ENCODE assay signal across 17 cellular contexts in the genomic region with DNA sequence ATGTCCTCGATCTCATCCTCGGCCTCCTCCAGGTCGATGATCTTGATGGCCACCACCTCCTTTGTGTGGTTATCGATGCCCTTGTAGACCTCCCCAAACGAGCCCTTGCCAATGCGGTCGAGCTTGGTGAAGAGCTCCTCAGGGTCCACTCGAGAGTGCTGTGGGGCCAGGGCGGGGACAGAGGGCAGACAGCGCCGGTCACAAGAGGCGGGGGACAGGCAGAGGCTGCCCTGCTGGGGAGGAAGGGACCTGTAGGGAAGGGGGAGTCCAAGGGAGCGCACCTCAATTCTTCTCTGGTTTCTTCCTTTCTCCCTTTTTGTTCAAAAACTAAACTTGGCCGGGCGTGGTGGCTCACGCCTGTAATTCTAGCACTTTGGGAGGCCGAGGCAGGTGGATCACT. TPM values are rescaled to one million over a fixed set of nuclear protein-coding genes. Genes with fewer than 3 reads are reported as not detected.
DNase-seq lines count a peak whose midpoint lies in the region; ATAC-seq, FAIRE-seq and TF ChIP-seq lines count a peak whose summit lies in the region.
"Had no signal": no experiment of that assay in that cellular context is flagged by ENCODE, and none has a peak within 500 bp of the region (broad histone marks: within the 10 kb centered on the region; RNA-seq: fewer than 3 reads in every experiment).

No MANE protein-coding gene starts in this region.

- H3K4me3 ChIP-seq in lower lobe of right lung = no peak overlapping the region
- H3K4me3 ChIP-seq in skeletal muscle tissue (ENCODE audit: low read length in 3 of 3) = no peak overlapping the region
- H3K4me3 ChIP-seq in tibial artery = no peak overlapping the region
- H3K4me3 ChIP-seq: A549 had no signal

- H3K4me1 Mint-ChIP-seq in H9 = peaks cover 8 to 15% of the 10 kb centered on the region in 2 experiments

- H3T11ph ChIP-seq in H9 (ENCODE audit: low read length) = no peak overlapping the region

- POLR2A ChIA-PET in RWPE1 (lab: Yijun Ruan, JAX; ENCODE audit: low non-redundant PET) = no interaction called here

- no peak overlapping the region for H2BK15ac ChIP-seq in H9 (ENCODE audit: low read depth, low read length)

- peaks cover 8% of the 10 kb centered on the region for H3K79me1 ChIP-seq in H9 (ENCODE audit: insufficient read depth, low read depth, low read length, poor library complexity, severe bottlenecking)

- no peak overlapping the region; the same call in 1 of the 2 replicates for H3K14ac ChIP-seq in H9 (ENCODE audit: insufficient read depth, low read length)

- intact Hi-C loops in lower lobe of right lung (cut with DNase I) (no loop called here), tibial artery (cut with DNase I; ENCODE audit: low total_unique reads) (loop anchor here (10.0 kb wide), 1 partner anchor 133 kb away; a partner anchor contains a TSS)

- no peaks in the 10 kb centered on the region for H3K27me3 Mint-ChIP-seq in H9 (ENCODE audit: low read depth)
- H3K27me3 Mint-ChIP-seq: CD4-positive, alpha-beta T cell had no signal

- no peak overlapping the region for H3K4me3 Mint-ChIP-seq in H9
- H3K4me3 Mint-ChIP-seq: CD4-positive, alpha-beta T cell had no signal

- H2AK5ac ChIP-seq in H9 (ENCODE audit: insufficient read length, low read length) = no peak overlapping the region

- H2BK12ac ChIP-seq in H9 (ENCODE audit: insufficient read length, low read depth, low read length) = no peak overlapping the region

- H3K36me3 ChIP-seq in lower lobe of right lung (peaks cover 52% of the 10 kb centered on the region), skeletal muscle tissue (ENCODE audit: control insufficient read depth in 3 of 3, insufficient read depth in 3 of 3, low read length in 3 of 3) (peaks cover 35 to 38% (median 37%) of the 10 kb centered on the region in 3 donors), tibial artery (peaks cover 6 to 58% (median 51%) of the 10 kb centered on the region in 3 donors)

- H3K4ac ChIP-seq in H9 (ENCODE audit: low read depth, low read length) = no peak overlapping the region

- WGBS in H9 (ENCODE audit: extremely low coverage, insufficient read length, low lambda C conversion rate) = no CpG with 5 or more reads among the region's 17 CpGs

- H3K23ac ChIP-seq in H9 (ENCODE audit: insufficient read length, low read depth, low read length) = no peak overlapping the region

- H3K23me2 ChIP-seq in H9 (ENCODE audit: insufficient read length, low read depth, low read length, poor library complexity, severe bottlenecking) = no peaks in the 10 kb centered on the region

- CTCF ChIA-PET in RWPE1 (lab: Yijun Ruan, JAX) = no interaction called here

- H3K9ac ChIP-seq in H9 (ENCODE audit: extremely low read depth, insufficient read length, low read length) (no peak overlapping the region), skeletal muscle tissue (ENCODE audit: low read depth in 1 of 3, low read length in 3 of 3) (no peak overlapping the region)

- H3K9me3 ChIP-seq in H9 (ENCODE audit: control insufficient read depth, low read depth, low read length) = no peaks in the 10 kb centered on the region
- H3K9me3 ChIP-seq in lower lobe of right lung = no peaks in the 10 kb centered on the region
- H3K9me3 ChIP-seq in skeletal muscle tissue (ENCODE audit: control insufficient read depth in 3 of 3, low read length in 3 of 3) = no peaks in the 10 kb centered on the region
- no peaks in the 10 kb centered on the region for H3K9me3 ChIP-seq in tibial artery
- H3K9me3 ChIP-seq: A549, Caco-2 had no signal

- H3K27ac Mint-ChIP-seq in H9 = peak overlapping the region in 2 of 3 experiments; percentile 18 to 70; a peak in 1 of 7 replicates
- H3K27ac Mint-ChIP-seq: CD4-positive, alpha-beta T cell had no signal

- no peak overlapping the region for H2BK20ac ChIP-seq in H9 (ENCODE audit: low read depth, low read length, poor library complexity, severe bottlenecking)

- H3K79me2 ChIP-seq in H9 (ENCODE audit: insufficient read depth, low read length) = peaks cover 12% of the 10 kb centered on the region; the same call in 1 of the 2 replicates

- H4K5ac ChIP-seq in H9 (ENCODE audit: insufficient read length, low read depth, low read length) = no peak overlapping the region

- DNase-seq in H9 (no peak), RWPE1 (ENCODE audit: low spot score) (no peak), lower lobe of right lung (peak; percentile 35), A172 (ENCODE audit: low spot score) (no peak), tibial artery (no peak), NCI-H1092 treated with DMSO at 0.1 percent for 48 hours (lab: John Stamatoyannopoulos, UW) (no peak), urothelium cell line (ENCODE audit: low spot score) (no peak)
- DNase-seq: AML-193; Caco-2; CD4-positive, alpha-beta T cell; GDM1; GOT3; HCEC 1CT had no signal

- peaks cover 19 to 46% (median 45%) of the 10 kb centered on the region in 3 experiments for H3K36me3 Mint-ChIP-seq in H9 (ENCODE audit: insufficient read depth in 1 of 3, low read depth in 3 of 3)

- H2AFZ ChIP-seq in H9 (ENCODE audit: low read length) = no peak overlapping the region

- no peak overlapping the region for H3K18ac ChIP-seq in H9 (ENCODE audit: insufficient read length, low read depth, low read length)

- ATAC-seq in lower lobe of right lung = no peak
- ATAC-seq: A549 had no signal

- H3K4me2 ChIP-seq in H9 (ENCODE audit: insufficient read depth, insufficient read length, low read length) = no peak overlapping the region
- H3K4me2 ChIP-seq: A549 had no signal

- no peak overlapping the region for H3K56ac ChIP-seq in H9 (ENCODE audit: insufficient read length, low read depth, low read length)

- H4K20me1 ChIP-seq in H9 (ENCODE audit: control insufficient read depth, insufficient read depth, insufficient read length) = no peaks in the 10 kb centered on the region

- FAIRE-seq in urothelium cell line (lab: Jason Lieb, UNC) = no peak
- FAIRE-seq: A549, D721Med had no signal

- H3K9me3 Mint-ChIP-seq in H9 = no peaks in the 10 kb centered on the region
- H3K9me3 Mint-ChIP-seq: CD4-positive, alpha-beta T cell had no signal

- H2BK120ac ChIP-seq in H9 (ENCODE audit: low read depth, low read length, poor library complexity, severe bottlenecking) = no peak overlapping the region

- H3K27ac ChIP-seq in H9 (ENCODE audit: insufficient read length, low read depth, low read length) (no peak overlapping the region), RWPE1 (0 out of 2 replicates have a peak overlapping the region, but pooled peaks have one; percentile 1), lower lobe of right lung (no peak overlapping the region), skeletal muscle tissue (ENCODE audit: low read depth, low read length) (peak overlapping the region; percentile 7), tibial artery (no peak overlapping the region)
- H3K27ac ChIP-seq: A549, C4-2B had no signal

- no peaks in the 10 kb centered on the region for H3K4me1 ChIP-seq in H9 (ENCODE audit: insufficient read depth, low read length)
- peaks cover 13% of the 10 kb centered on the region for H3K4me1 ChIP-seq in lower lobe of right lung
- peaks cover 57 to 71% (median 59%) of the 10 kb centered on the region in 3 donors for H3K4me1 ChIP-seq in skeletal muscle tissue (ENCODE audit: control insufficient read depth in 3 of 3, insufficient read depth in 3 of 3, low read length in 3 of 3)
- peaks cover 0 to 24% (median 9%) of the 10 kb centered on the region in 4 donors for H3K4me1 ChIP-seq in tibial artery
- H3K4me1 ChIP-seq: Caco-2 had no signal

- H4K8ac ChIP-seq in H9 (replicated peaks; ENCODE audit: insufficient read length, low read depth, low read length) = no peak overlapping the region

- H3K27me3 ChIP-seq in H9 (ENCODE audit: insufficient read depth, low read length) (no peaks in the 10 kb centered on the region), lower lobe of right lung (ENCODE audit: low read depth) (no peaks in the 10 kb centered on the region), skeletal muscle tissue (ENCODE audit: control insufficient read depth in 3 of 3, insufficient read depth in 3 of 3, low read length in 3 of 3) (no peaks in the 10 kb centered on the region), tibial artery (no peaks in the 10 kb centered on the region)

- H2BK5ac ChIP-seq in H9 (ENCODE audit: insufficient read length, low read length) = no peak overlapping the region

- H4K91ac ChIP-seq in H9 (ENCODE audit: insufficient read length, low read depth, low read length) = no peak overlapping the region

- TF ChIP-seq CTCF in H9 (conservative IDR thresholded peaks at IDR 0.05) (no peak), RWPE1 (conservative IDR thresholded peaks at IDR 0.05; ENCODE audit: low read depth) (no peak), lower lobe of right lung (IDR thresholded peaks at IDR 0.05) (no peak), tibial artery (IDR thresholded peaks at IDR 0.05) (no peak)

RNA-seq across cellular contexts. Expression of a gene that starts 6.8 kb away (rescaled TPM):
- total RNA-seq in H9 (2021) = 189 TPM in 2 replicates
- 125 TPM for total RNA-seq in lower lobe of right lung
- total RNA-seq in skeletal muscle tissue = 178 TPM
- total RNA-seq in A172 (2014; rRNA removed; shearing (Covaris generic)) = 201 and 202 TPM in 2 replicates

RNA-seq across cellular contexts. Expression of a gene that starts 57.0 kb away (rescaled TPM):
- total RNA-seq in H9 (2021) (33.9 and 35.6 TPM in 2 replicates), lower lobe of right lung (44.2 TPM), skeletal muscle tissue (25.1 TPM)
- total RNA-seq in A172 (2014; rRNA removed; shearing (Covaris generic)) = 0.07 and 0.60 TPM in 2 replicates
- total RNA-seq: CD4-positive, alpha-beta T cell had no signal

Comparison
In these comparisons a context has a peak if more than half of its experiments do, and no peak if none do; other contexts are left out.
1. H3K27ac ChIP-seq: peak in RWPE1 (single experiment) and skeletal muscle tissue (single experiment); none in H9 (single experiment), lower lobe of right lung (single experiment) and tibial artery (0 of 2).
2. RNA of a gene that starts 57.0 kb away (total RNA-seq): 44.2 TPM in lower lobe of right lung (single experiment), 33.9 to 35.6 TPM in H9 and 25.1 TPM in skeletal muscle tissue (single experiment); 0.07 to 0.60 TPM in A172; every median in the first group is over 10 times any median in the second.